Comparison of ENCODE assay signal across 9 cellular contexts in genomic region chr3:73029321-73029796, GRCh38. TPM values are rescaled to one million over a fixed set of nuclear protein-coding genes. Genes with fewer than 3 reads are reported as not detected.
DNase-seq lines count a peak whose midpoint lies in the region; ATAC-seq and TF ChIP-seq lines count a peak whose summit lies in the region.
"Had no signal": no experiment of that assay in that cellular context is flagged by ENCODE, and none has a peak within 500 bp of the region (broad histone marks: within the 10 kb centered on the region; RNA-seq: fewer than 3 reads in every experiment).

No MANE protein-coding gene starts in this region.

- H3K9me3 ChIP-seq in HUES6 (ENCODE audit: control insufficient read depth, insufficient read depth, low read depth, low read length): no peaks in the 10 kb centered on the region

- peak overlapping the region; percentile 20 for H3K27ac Mint-ChIP-seq in MCF 10A (ENCODE audit: low read depth, unreplicated experiment)

- no peaks in the 10 kb centered on the region for H3K27me3 Mint-ChIP-seq in MCF 10A (ENCODE audit: insufficient read depth, unreplicated experiment)

- peak; percentile 20 for DNase-seq in AG09319 (ENCODE audit: extremely low read depth, low read depth)
- peak; percentile 91 for DNase-seq in MCF 10A (ENCODE audit: unreplicated experiment)
- DNase-seq in medulla oblongata (ENCODE audit: extremely low spot score): peak; percentile 22
- DNase-seq in COR-L47 (lab: John Stamatoyannopoulos, UW): no peak
- DNase-seq in activated CD4-positive, alpha-beta T cell treated with anti-CD3 and anti-CD28 coated beads for 1 hour: no peak
- DNase-seq: T-helper 9 cell had no signal

- no TSS peak for BruUV-seq in MCF 10A (replicated peaks; lab: Mats Ljungman, UMichigan)

- H3K36me3 Mint-ChIP-seq in MCF 10A (ENCODE audit: insufficient read depth, unreplicated experiment): no peaks in the 10 kb centered on the region

- intact Hi-C loops in MCF 10A (cut with micrococcal nuclease): loop anchor here (2.0 kb wide), 1 partner anchor 33 kb away; the partner anchor contains the start of gene PPP4R2

- ATAC-seq in HG02798 (IDR thresholded peaks at IDR 0.05; ENCODE audit: poor library complexity, unreplicated experiment) (no peak), HG02981 (IDR thresholded peaks at IDR 0.05; ENCODE audit: unreplicated experiment) (no peak)

- TF ChIP-seq CTCF in AG09319 (IDR thresholded peaks at IDR 0.05; ENCODE audit: low read depth, low read length): no peak
- no peak for TF ChIP-seq CTCF in MCF 10A (IDR thresholded peaks at IDR 0.05; ENCODE audit: unreplicated experiment)

- peak overlapping the region; percentile 3 for H3K27ac ChIP-seq in HUES6 (ENCODE audit: low read depth, low read length)

- no peak overlapping the region for H3K4me3 Mint-ChIP-seq in MCF 10A (ENCODE audit: unreplicated experiment)

- CTCF ChIA-PET in MCF 10A (lab: Yijun Ruan, JAX): interaction anchor here (0.6 to 1.5 kb wide), 6 partner anchors 12 to 178 kb away, joined by 3 to 4 read pairs (median 4); no protein-coding TSS in a partner anchor

- H3K36me3 ChIP-seq in HUES6 (ENCODE audit: control insufficient read depth, insufficient read depth, low read length): peaks cover 2% of the 10 kb centered on the region

- H3K9me3 Mint-ChIP-seq in MCF 10A (ENCODE audit: unreplicated experiment): no peaks in the 10 kb centered on the region

- H3K4me1 Mint-ChIP-seq in MCF 10A (ENCODE audit: insufficient read depth, unreplicated experiment): peaks cover 41% of the 10 kb centered on the region

- POLR2A ChIA-PET in MCF 10A (lab: Yijun Ruan, JAX): interaction anchor here (0.6 to 1.3 kb wide), 5 partner anchors 9 to 31 kb away, joined by 3 to 4 read pairs (median 3); no protein-coding TSS in a partner anchor

- no peak overlapping the region for H3K4me3 ChIP-seq in HUES6 (ENCODE audit: low read depth, low read length)

- no peak overlapping the region for H3K9ac ChIP-seq in HUES6 (ENCODE audit: low read length)

- H3K27me3 ChIP-seq in HUES6 (ENCODE audit: control insufficient read depth, insufficient read depth, low read length): no peaks in the 10 kb centered on the region

- H3K4me1 ChIP-seq in HUES6 (ENCODE audit: control insufficient read depth, insufficient read depth, low read length): peaks cover 13% of the 10 kb centered on the region

RNA-seq across cellular contexts. Expression of gene EBLN2, which starts 32.1 kb away (rescaled TPM):
- total RNA-seq in MCF 10A (2022): 4.7 and 5.5 TPM in 2 replicates

RNA-seq across cellular contexts. Expression of gene PPP4R2, which starts 32.7 kb away (rescaled TPM):
- 86.3 and 105 TPM in 2 replicates for total RNA-seq in MCF 10A (2022)

Comparison
In these comparisons a context has a peak if more than half of its experiments do, and no peak if none do; other contexts are left out.
1. DNase-seq: peak in AG09319 (single experiment), MCF 10A (single experiment) and medulla oblongata (single experiment); none in COR-L47 (single experiment) and activated CD4-positive, alpha-beta T cell treated with anti-CD3 and anti-CD28 coated beads for 1 hour (single experiment).